In the genomic region with DNA sequence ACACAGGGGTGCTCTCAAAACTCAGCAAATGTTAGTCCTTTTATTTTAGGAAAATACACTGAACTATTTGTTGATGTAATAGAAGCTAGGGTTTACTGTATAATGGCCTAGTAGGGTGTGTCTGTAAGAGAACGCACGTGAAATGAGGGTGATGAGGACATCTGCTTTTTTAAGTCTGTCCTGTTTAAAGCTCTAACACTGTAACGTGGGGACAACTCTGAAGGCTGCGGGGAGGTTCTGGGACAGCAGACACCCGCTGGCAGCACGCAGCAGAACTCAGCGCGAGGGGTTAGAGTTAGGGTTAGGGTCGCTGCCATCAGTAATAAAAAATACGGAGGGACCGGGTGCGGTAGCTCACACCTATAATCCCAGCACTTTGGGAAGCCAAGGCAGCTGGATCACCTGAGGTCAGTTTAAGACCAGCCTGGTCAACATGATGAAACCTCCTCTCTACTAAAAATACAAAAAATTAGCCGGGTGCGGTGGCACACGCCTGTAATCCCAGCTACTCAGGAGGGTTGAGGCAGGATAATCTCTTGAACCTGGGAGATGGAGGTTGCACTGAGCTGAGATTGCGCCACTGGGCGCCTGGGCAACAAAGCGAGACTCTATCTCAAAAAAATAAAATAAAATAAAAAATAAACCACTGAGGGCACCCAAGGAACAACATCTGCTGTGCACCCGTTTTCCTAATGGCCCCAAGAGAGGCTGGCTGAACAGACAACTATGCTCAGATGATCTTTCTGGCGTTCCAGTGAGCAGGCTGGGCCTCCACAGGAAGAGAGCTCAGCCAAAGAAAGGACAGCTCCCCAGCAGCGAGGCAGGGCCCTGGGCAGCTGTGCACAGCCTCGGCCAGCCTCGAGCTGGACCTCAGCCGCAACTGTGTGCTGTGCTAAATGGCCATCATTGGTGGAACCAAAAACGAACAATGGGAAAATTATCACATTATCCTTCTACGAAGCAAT, we compare ENCODE assay signal across 10 cellular contexts.
DNase-seq lines count a peak whose midpoint lies in the region; TF ChIP-seq lines count a peak whose summit lies in the region.
"Had no signal": no experiment of that assay in that cellular context is flagged by ENCODE, and none has a peak within 500 bp of the region (broad histone marks: within the 10 kb centered on the region; RNA-seq: fewer than 3 reads in every experiment).

No MANE protein-coding gene starts in this region.

- H3K4me3 ChIP-seq in BLaER1 treated with 17β-estradiol and CSF1 and Interleukin-3, amounts not matched to agents 10 nM and 100 nM, result peak overlapping the region in 8 of 10 experiments; percentile 31 to 58 (median 43); a peak in 15 of 20 replicates
- H3K4me3 ChIP-seq in SK-N-MC (no peak overlapping the region), ovary (no peak overlapping the region)

- H3K9ac ChIP-seq in BLaER1 treated with 17β-estradiol and CSF1 and Interleukin-3, amounts not matched to agents 10 nM and 100 nM, result peak overlapping the region; percentile 34 to 83 (median 76); a peak in 20 of 22 replicates
- no peak overlapping the region for H3K9ac ChIP-seq in SK-N-MC (ENCODE audit: insufficient read length)

- no peaks in the 10 kb centered on the region for H3K27me3 ChIP-seq in BLaER1 treated with 17β-estradiol and CSF1 and Interleukin-3, amounts not matched to agents 10 nM and 100 nM
- H3K27me3 ChIP-seq in ovary, result no peaks in the 10 kb centered on the region

- in situ Hi-C loops in ACHN (cut with HindIII; ENCODE audit: low pct_ligation_motif_present, low pct_unique_long_range_greater_than_20kb, low sequenced_read_pairs), result no loop called here

- peaks cover 57 to 100% (median 97%) of the 10 kb centered on the region in 11 experiments for H4K20me1 ChIP-seq in BLaER1 treated with 17β-estradiol and CSF1 and Interleukin-3, amounts not matched to agents 10 nM and 100 nM

- TF ChIP-seq POLR2A in ovary (IDR thresholded peaks at IDR 0.05), result no peak

- peaks cover 14 to 40% (median 30%) of the 10 kb centered on the region in 11 experiments; a peak in 17 of 22 replicates for H3K36me3 ChIP-seq in BLaER1 treated with 17β-estradiol and CSF1 and Interleukin-3, amounts not matched to agents 10 nM and 100 nM
- no peaks in the 10 kb centered on the region for H3K36me3 ChIP-seq in SK-N-MC (ENCODE audit: insufficient read depth, low read length)
- no peaks in the 10 kb centered on the region for H3K36me3 ChIP-seq in ovary

- no peaks in the 10 kb centered on the region for H3K9me3 ChIP-seq in BLaER1 treated with 17β-estradiol and CSF1 and Interleukin-3, amounts not matched to agents 10 nM and 100 nM (replicated peaks in 1 of 11)
- H3K9me3 ChIP-seq in SK-N-MC (ENCODE audit: low read depth, low read length), result no peaks in the 10 kb centered on the region
- H3K9me3 ChIP-seq in ovary, result no peaks in the 10 kb centered on the region

- intact Hi-C loops in ovary (cut with DNase I), result loop anchor here in 3 of 4 donors (2.0 to 10.0 kb wide), 5 partner anchors 72 to 528 kb away; no protein-coding TSS in a partner anchor

- H3K27ac ChIP-seq in BLaER1 treated with 17β-estradiol and CSF1 and Interleukin-3, amounts not matched to agents 10 nM and 100 nM, result peak overlapping the region in 10 of 11 experiments; percentile 39 to 94 (median 86); a peak in 20 of 22 replicates
- peak overlapping the region; percentile 54; the same call in 1 of the 2 replicates for H3K27ac ChIP-seq in SK-N-MC
- H3K27ac ChIP-seq in ovary, result peak overlapping the region; percentile 84

- no peak for DNase-seq in SK-N-MC (ENCODE audit: low read depth, low spot score)
- DNase-seq in globus pallidus (ENCODE audit: low spot score), result peak; percentile 80
- DNase-seq in ovary, result peak in 2 of 5 donors; percentile 19 to 27
- DNase-seq in DMS153 (lab: John Stamatoyannopoulos, UW), result no peak
- DNase-seq in NCI-H510A treated with DMSO at 0.1 percent for 48 hours (lab: John Stamatoyannopoulos, UW), result no peak
- no peak for DNase-seq in mesenteric fat pad (ENCODE audit: low spot score)
- DNase-seq in ACHN, result no peak
- DNase-seq: activated CD4-positive, alpha-beta T cell treated with anti-CD3 and anti-CD28 coated beads, Interleukin-2, amount 50 U/mL, for 1 hour; SHP77 had no signal

- peak overlapping the region; percentile 86 to 99 (median 93) for H3K4me2 ChIP-seq in BLaER1 treated with 17β-estradiol and CSF1 and Interleukin-3, amounts not matched to agents 10 nM and 100 nM

- TF ChIP-seq EP300 in ovary (IDR thresholded peaks at IDR 0.05), result no peak

- TF ChIP-seq CTCF in ovary (IDR thresholded peaks at IDR 0.05), result no peak

- peaks cover 98 to 100% (median 100%) of the 10 kb centered on the region in 10 experiments for H3K4me1 ChIP-seq in BLaER1 treated with 17β-estradiol and CSF1 and Interleukin-3, amounts not matched to agents 10 nM and 100 nM
- H3K4me1 ChIP-seq in ovary (ENCODE audit: insufficient read depth), result peaks cover 51% of the 10 kb centered on the region

- 74 to 76% (median 75%) methylated on average over 26 of the region's 26 CpGs for WGBS in ovary, 3 donors

Comparison
In these comparisons a context has a peak if more than half of its experiments do, and no peak if none do; other contexts are left out.
1. H3K4me3 ChIP-seq: peak in BLaER1 treated with 17β-estradiol and CSF1 and Interleukin-3, amounts not matched to agents 10 nM and 100 nM (8 of 10); none in SK-N-MC (single experiment) and ovary (single experiment).
2. Peak in every context shown above with its lines, with median percentiles within 50 percentile points of each other: H3K27ac ChIP-seq.